8 cellular contexts compared by ENCODE assay signal in the genomic region with DNA sequence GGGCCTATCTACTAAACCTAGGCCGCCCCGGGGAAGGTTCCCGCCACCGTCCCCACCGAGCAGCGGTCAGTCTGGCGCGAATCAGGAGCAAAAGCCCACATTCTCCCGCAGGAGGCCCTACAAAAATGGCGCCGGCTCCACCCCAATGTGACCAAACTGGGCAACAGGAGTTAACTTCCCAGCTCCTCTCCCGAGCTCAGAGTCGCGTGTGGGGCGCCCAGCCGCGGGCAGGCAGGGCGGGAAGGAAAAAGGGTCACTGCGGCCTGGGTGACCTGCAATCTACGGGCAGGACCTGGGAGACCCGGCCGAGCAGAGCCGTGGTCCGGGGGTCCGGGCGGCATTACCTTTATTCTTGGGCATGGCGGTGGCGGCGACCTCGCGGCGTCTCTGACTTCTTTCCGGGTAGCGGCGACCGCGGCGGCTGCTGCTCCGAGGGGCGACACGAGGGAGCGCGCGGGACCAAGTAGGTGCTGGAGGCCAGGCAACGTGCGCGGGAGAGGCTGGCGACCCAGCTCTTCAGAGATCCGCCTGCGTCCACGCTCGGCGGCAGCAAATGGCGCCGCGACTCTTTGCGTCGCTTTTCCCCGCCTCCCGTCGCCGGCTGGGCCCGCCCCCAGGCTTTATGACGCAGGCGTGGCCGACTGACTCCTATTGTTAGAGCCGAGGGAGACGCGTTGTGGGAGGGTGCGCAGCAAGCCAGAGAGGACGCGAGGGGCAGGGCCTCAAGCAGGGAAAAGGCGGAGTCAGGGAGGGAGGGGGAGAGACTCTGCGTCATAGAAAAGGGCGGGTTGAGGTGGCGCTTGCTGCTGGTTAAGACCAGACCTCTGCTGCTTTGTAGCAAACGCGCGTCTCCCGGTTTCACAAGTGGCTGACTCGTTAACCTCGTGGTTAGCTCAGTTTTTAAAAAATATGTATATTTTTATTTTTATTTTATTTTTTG. TPM values are rescaled to one million over a fixed set of nuclear protein-coding genes. Genes with fewer than 3 reads are reported as not detected.
A peak's percentile ranks its signal among the peaks of the same experiment; 100 is the strongest.
DNase-seq lines count a peak whose midpoint lies in the region; ATAC-seq and TF ChIP-seq lines count a peak whose summit lies in the region.

A gene with protein sequence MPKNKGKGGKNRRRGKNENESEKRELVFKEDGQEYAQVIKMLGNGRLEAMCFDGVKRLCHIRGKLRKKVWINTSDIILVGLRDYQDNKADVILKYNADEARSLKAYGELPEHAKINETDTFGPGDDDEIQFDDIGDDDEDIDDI (minus strand): TSS at position 558 of the 940 bp plus-strand sequence. CDS start 198 bp downstream, at position 360.

- H3K4me3 Mint-ChIP-seq in CD14-positive monocyte, result peak within 1 kb of the TSS; percentile 86 to 91

- peak within 1 kb of the TSS; percentile 82 to 95 for H3K9ac ChIP-seq in liver (ENCODE audit: low read depth in 1 of 2, low read length in 2 of 2)

- H3K9me3 Mint-ChIP-seq in CD14-positive monocyte, result peaks cover 0 to 3% (median 0%) of the 10 kb centered on the region in 7 donors

- TF ChIP-seq CTCF in CD14-positive monocyte (IDR thresholded peaks at IDR 0.05) (no peak), liver (IDR thresholded peaks at IDR 0.05; ENCODE audit: low read depth, low read length, missing input control) (no peak)

- H3K36me3 ChIP-seq in liver (ENCODE audit: control insufficient read depth in 4 of 4, insufficient read depth in 3 of 4, low read depth in 1 of 4, low read length in 3 of 4), result peaks cover 0 to 14% (median 5%) of the 10 kb centered on the region in 4 donors

- 5% methylated on average over 82 of the region's 82 CpGs for WGBS in liver

- H3K27ac ChIP-seq in liver (ENCODE audit: low read depth in 1 of 2, low read length in 2 of 2), result peak within 1 kb of the TSS; percentile 75 to 93

- H3K4me3 ChIP-seq in liver (ENCODE audit: low read depth in 1 of 3, low read length in 3 of 3), result peak within 1 kb of the TSS; percentile 71 to 97 (median 82)

- TF ChIP-seq RAD21 in liver (IDR thresholded peaks at IDR 0.05), result no peak

- DNase-seq in CD14-positive monocyte (ENCODE audit: low spot score) (peak; percentile 96), NCI-H82 (lab: John Stamatoyannopoulos, UW) (peak; percentile 99), dermis microvascular lymphatic vessel endothelial cell (ENCODE audit: low read depth in 2 of 2) (peak; percentile 97)
- DNase-seq in activated CD4-positive, alpha-beta T cell treated with anti-CD3 and anti-CD28 coated beads, Interleukin-2, amount 50 U/mL, for 48 hours, result peak; percentile 93 to 95
- peak; percentile 94 for DNase-seq in stimulated activated CD4-positive, alpha-beta T cell treated with anti-CD3 and anti-CD28 coated beads, Interleukin-4, amount 100 ng/mL, for 24 hours

- intact Hi-C loops in CD14-positive monocyte (cut with micrococcal nuclease), result no loop called here

- H3K27me3 ChIP-seq in liver (ENCODE audit: control insufficient read depth in 4 of 4, insufficient read depth in 4 of 4, low read length in 3 of 4), result no peaks in the 10 kb centered on the region

- ATAC-seq in GM19397 (IDR thresholded peaks at IDR 0.05; ENCODE audit: unreplicated experiment) (peak; percentile 99), HG03571 (IDR thresholded peaks at IDR 0.05; ENCODE audit: unreplicated experiment) (peak; percentile 99)

- H3K4me1 ChIP-seq in liver (ENCODE audit: control insufficient read depth in 4 of 4, insufficient read depth in 4 of 4, low read length in 3 of 4), result peaks cover 0 to 16% (median 15%) of the 10 kb centered on the region in 4 donors

- peak within 1 kb of the TSS; percentile 89 to 97 (median 96) for H3K27ac Mint-ChIP-seq in CD14-positive monocyte

- H3K9me3 ChIP-seq in liver (ENCODE audit: control insufficient read depth in 4 of 4, low read length in 3 of 4), result no peaks in the 10 kb centered on the region

- H3K36me3 Mint-ChIP-seq in CD14-positive monocyte, result peaks cover 7 to 32% of the 10 kb centered on the region in 2 donors

- peaks cover 0 to 17% (median 0%) of the 10 kb centered on the region in 3 donors for H3K27me3 Mint-ChIP-seq in CD14-positive monocyte (ENCODE audit: low read depth in 3 of 3)

- H3K4me1 Mint-ChIP-seq in CD14-positive monocyte, result peaks cover 22% of the 10 kb centered on the region

TF ChIP-seq in liver, 16 proteins besides CTCF, POLR2A, EP300 and RAD21:
- TF ChIP-seq, protein P1, sequence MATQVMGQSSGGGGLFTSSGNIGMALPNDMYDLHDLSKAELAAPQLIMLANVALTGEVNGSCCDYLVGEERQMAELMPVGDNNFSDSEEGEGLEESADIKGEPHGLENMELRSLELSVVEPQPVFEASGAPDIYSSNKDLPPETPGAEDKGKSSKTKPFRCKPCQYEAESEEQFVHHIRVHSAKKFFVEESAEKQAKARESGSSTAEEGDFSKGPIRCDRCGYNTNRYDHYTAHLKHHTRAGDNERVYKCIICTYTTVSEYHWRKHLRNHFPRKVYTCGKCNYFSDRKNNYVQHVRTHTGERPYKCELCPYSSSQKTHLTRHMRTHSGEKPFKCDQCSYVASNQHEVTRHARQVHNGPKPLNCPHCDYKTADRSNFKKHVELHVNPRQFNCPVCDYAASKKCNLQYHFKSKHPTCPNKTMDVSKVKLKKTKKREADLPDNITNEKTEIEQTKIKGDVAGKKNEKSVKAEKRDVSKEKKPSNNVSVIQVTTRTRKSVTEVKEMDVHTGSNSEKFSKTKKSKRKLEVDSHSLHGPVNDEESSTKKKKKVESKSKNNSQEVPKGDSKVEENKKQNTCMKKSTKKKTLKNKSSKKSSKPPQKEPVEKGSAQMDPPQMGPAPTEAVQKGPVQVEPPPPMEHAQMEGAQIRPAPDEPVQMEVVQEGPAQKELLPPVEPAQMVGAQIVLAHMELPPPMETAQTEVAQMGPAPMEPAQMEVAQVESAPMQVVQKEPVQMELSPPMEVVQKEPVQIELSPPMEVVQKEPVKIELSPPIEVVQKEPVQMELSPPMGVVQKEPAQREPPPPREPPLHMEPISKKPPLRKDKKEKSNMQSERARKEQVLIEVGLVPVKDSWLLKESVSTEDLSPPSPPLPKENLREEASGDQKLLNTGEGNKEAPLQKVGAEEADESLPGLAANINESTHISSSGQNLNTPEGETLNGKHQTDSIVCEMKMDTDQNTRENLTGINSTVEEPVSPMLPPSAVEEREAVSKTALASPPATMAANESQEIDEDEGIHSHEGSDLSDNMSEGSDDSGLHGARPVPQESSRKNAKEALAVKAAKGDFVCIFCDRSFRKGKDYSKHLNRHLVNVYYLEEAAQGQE (IDR thresholded peaks at IDR 0.05), result peak; percentile 88
- TF ChIP-seq RXRA (IDR thresholded peaks at IDR 0.05), result peak in 1 of 2 donors; percentile 30
- TF ChIP-seq JUND (IDR thresholded peaks at IDR 0.05), result peak; percentile 50 to 59
- peak; percentile 91 for TF ChIP-seq YY1 (IDR thresholded peaks at IDR 0.05)
- no peak for TF ChIP-seq HNF4G (IDR thresholded peaks at IDR 0.05)
- TF ChIP-seq, protein P2, sequence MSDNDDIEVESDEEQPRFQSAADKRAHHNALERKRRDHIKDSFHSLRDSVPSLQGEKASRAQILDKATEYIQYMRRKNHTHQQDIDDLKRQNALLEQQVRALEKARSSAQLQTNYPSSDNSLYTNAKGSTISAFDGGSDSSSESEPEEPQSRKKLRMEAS (IDR thresholded peaks at IDR 0.05), result no peak
- peak; percentile 86 for TF ChIP-seq SP1 (IDR thresholded peaks at IDR 0.05)
- TF ChIP-seq NR2F2 (IDR thresholded peaks at IDR 0.05), result no peak
- TF ChIP-seq HNF4A (conservative IDR thresholded peaks at IDR 0.05), result peak in 1 of 2 donors; percentile 25
- no peak for TF ChIP-seq GABPA (IDR thresholded peaks at IDR 0.05 in 1 of 2, conservative IDR thresholded peaks at IDR 0.05 in 1 of 2)
- TF ChIP-seq FOXA2 (IDR thresholded peaks at IDR 0.05), result no peak
- TF ChIP-seq, protein P3, sequence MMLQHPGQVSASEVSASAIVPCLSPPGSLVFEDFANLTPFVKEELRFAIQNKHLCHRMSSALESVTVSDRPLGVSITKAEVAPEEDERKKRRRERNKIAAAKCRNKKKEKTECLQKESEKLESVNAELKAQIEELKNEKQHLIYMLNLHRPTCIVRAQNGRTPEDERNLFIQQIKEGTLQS (IDR thresholded peaks at IDR 0.05), result no peak
- TF ChIP-seq, protein P4, sequence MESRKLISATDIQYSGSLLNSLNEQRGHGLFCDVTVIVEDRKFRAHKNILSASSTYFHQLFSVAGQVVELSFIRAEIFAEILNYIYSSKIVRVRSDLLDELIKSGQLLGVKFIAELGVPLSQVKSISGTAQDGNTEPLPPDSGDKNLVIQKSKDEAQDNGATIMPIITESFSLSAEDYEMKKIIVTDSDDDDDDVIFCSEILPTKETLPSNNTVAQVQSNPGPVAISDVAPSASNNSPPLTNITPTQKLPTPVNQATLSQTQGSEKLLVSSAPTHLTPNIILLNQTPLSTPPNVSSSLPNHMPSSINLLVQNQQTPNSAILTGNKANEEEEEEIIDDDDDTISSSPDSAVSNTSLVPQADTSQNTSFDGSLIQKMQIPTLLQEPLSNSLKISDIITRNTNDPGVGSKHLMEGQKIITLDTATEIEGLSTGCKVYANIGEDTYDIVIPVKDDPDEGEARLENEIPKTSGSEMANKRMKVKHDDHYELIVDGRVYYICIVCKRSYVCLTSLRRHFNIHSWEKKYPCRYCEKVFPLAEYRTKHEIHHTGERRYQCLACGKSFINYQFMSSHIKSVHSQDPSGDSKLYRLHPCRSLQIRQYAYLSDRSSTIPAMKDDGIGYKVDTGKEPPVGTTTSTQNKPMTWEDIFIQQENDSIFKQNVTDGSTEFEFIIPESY (IDR thresholded peaks at IDR 0.05), result no peak
- TF ChIP-seq FOXA1 (IDR thresholded peaks at IDR 0.05), result no peak
- peak; percentile 85 for TF ChIP-seq TAF1 (conservative IDR thresholded peaks at IDR 0.05)
- no peak for TF ChIP-seq EGR1 (IDR thresholded peaks at IDR 0.05; ENCODE audit: low read depth in 2 of 2)

RNA-seq across cellular contexts. Expression of the gene that starts here (rescaled TPM):
- polyA plus RNA-seq in CD14-positive monocyte (10 to 100 TPM; 58.5 to 62.7 TPM), liver (10 to 100 TPM; 21.2 to 89.0 TPM)
- total RNA-seq in dermis microvascular lymphatic vessel endothelial cell (21.7 and 29.7 TPM in 2 replicates), liver (10 to 100 TPM; 19.1 to 23.9 TPM)

Comparison
In these comparisons a context has a peak if more than half of its experiments do, and no peak if none do; other contexts are left out.
1. Peak in every context shown above with its lines: DNase-seq, ATAC-seq, H3K4me3 ChIP-seq and H3K27ac ChIP-seq.